ENCODE assay signal across 15 cellular contexts in genomic region chr6:5191222-5191621, GRCh38.
DNase-seq lines count a peak whose midpoint lies in the region; ATAC-seq and TF ChIP-seq lines count a peak whose summit lies in the region.
"Had no signal": no experiment of that assay in that cellular context is flagged by ENCODE, and none has a peak within 500 bp of the region (broad histone marks: within the 10 kb centered on the region; RNA-seq: fewer than 3 reads in every experiment).

No MANE protein-coding gene starts in this region.

- WGBS in heart right ventricle, 2 donors, result 95 to 97% methylated on average over 6 of the region's 6 CpGs

- DNase-seq in iris pigment epithelial cell (ENCODE audit: low read depth), result peak; percentile 61
- DNase-seq in heart right ventricle, result no peak
- no peak for DNase-seq in CD1c-positive myeloid dendritic cell (ENCODE audit: extremely low spot score)
- no peak for DNase-seq in GM03348 (ENCODE audit: low spot score)
- no peak for DNase-seq in NCI-H82 treated with DMSO at 0.1 percent for 48 hours (lab: John Stamatoyannopoulos, UW; ENCODE audit: unreplicated experiment)
- DNase-seq: activated naive CD8-positive, alpha-beta T cell treated with anti-CD3 and anti-CD28 coated beads for 36 hours; C1 segment of cervical spinal cord; NCI-H1436; NCI-H526 treated with DMSO at 0.1 percent for 48 hours; SHP77 treated with DMSO at 0.1 percent for 48 hours; substantia nigra had no signal

- H3K9me3 ChIP-seq in heart right ventricle, result no peaks in the 10 kb centered on the region

- H3K27ac ChIP-seq in heart right ventricle, result no peak overlapping the region

- no peaks in the 10 kb centered on the region for H3K36me3 ChIP-seq in heart right ventricle

- no peaks in the 10 kb centered on the region for H3K27me3 ChIP-seq in heart right ventricle

- intact Hi-C loops in heart right ventricle (cut with DNase I), result no loop called here

- peaks cover 0 to 23% (median 12%) of the 10 kb centered on the region in 9 donors for H3K4me1 ChIP-seq in heart right ventricle

- peak; percentile 60 for ATAC-seq in GM18502 (IDR thresholded peaks at IDR 0.05; ENCODE audit: poor library complexity, unreplicated experiment)
- peak; percentile 58 for ATAC-seq in GM21576 (IDR thresholded peaks at IDR 0.05; ENCODE audit: unreplicated experiment)
- ATAC-seq in HG03342 (IDR thresholded peaks at IDR 0.05; ENCODE audit: unreplicated experiment), result peak; percentile 79
- no peak for ATAC-seq in heart right ventricle

- H3K4me3 ChIP-seq in heart right ventricle, result no peak overlapping the region
- H3K4me3 ChIP-seq: GM23338 had no signal

- TF ChIP-seq CTCF in heart right ventricle (IDR thresholded peaks at IDR 0.05), result no peak

Comparison
In these comparisons a context has a peak if more than half of its experiments do, and no peak if none do; other contexts are left out.
1. ATAC-seq: peak in GM18502 (single experiment), GM21576 (single experiment) and HG03342 (single experiment); none in heart right ventricle (0 of 8).